1 cellular context compared by ENCODE assay signal in genomic region chr2:69789762-69790600, GRCh38.
TF ChIP-seq lines count a peak whose summit lies in the region.

No MANE protein-coding gene starts in this region.

TF ChIP-seq in GM12878, 131 proteins besides CTCF, POLR2A, EP300 and RAD21 (continued from another document and continues in another):
- TF ChIP-seq RBBP5 (conservative IDR thresholded peaks at IDR 0.05) (no peak), CUX1 (IDR thresholded peaks at IDR 0.05; ENCODE audit: insufficient replicate concordance, low read depth, low read length) (peak; percentile 23), CHD2 (IDR thresholded peaks at IDR 0.05; ENCODE audit: borderline replicate concordance, low read depth, low read length) (no peak), IRF5 (IDR thresholded peaks at IDR 0.05; ENCODE audit: borderline replicate concordance) (no peak), ZNF592 (IDR thresholded peaks at IDR 0.05) (no peak), HCFC1 (IDR thresholded peaks at IDR 0.05; ENCODE audit: low read length) (no peak), CHD4 (IDR thresholded peaks at IDR 0.05) (no peak), KAT2A (conservative IDR thresholded peaks at IDR 0.05; ENCODE audit: control insufficient read depth, low read depth, low read length) (no peak), BCLAF1 (IDR thresholded peaks at IDR 0.05) (no peak), CEBPB (IDR thresholded peaks at IDR 0.05; ENCODE audit: borderline replicate concordance in 1 of 2, low read depth in 2 of 2, low read length in 2 of 2) (no peak), EED (IDR thresholded peaks at IDR 0.05; ENCODE audit: low read depth) (peak; percentile 54; the same call in 1 of the 2 replicates), PAX5 (IDR thresholded peaks at IDR 0.05; ENCODE audit: borderline replicate concordance, low read depth, low read length) (no peak), POLR2AphosphoS2 (IDR thresholded peaks at IDR 0.05; ENCODE audit: low read depth, low read length) (no peak), BCL11A (IDR thresholded peaks at IDR 0.05; ENCODE audit: low read depth, low read length) (no peak), NBN (IDR thresholded peaks at IDR 0.05) (peak; percentile 56; the same call in 1 of the 2 replicates), ESRRA (IDR thresholded peaks at IDR 0.05; ENCODE audit: low read length) (no peak), MAX (IDR thresholded peaks at IDR 0.05; ENCODE audit: low read depth, low read length) (no peak), ZNF217 (IDR thresholded peaks at IDR 0.05) (no peak), ZBTB11 (CRISPR knock-in tag; IDR thresholded peaks at IDR 0.05) (no peak), IKZF1 (conservative IDR thresholded peaks at IDR 0.05) (no peak; the same call in 1 of the 2 replicates), CBX5 (IDR thresholded peaks at IDR 0.05; ENCODE audit: low read depth) (no peak), GABPA (IDR thresholded peaks at IDR 0.05; ENCODE audit: low read depth) (no peak), SMAD5 (IDR thresholded peaks at IDR 0.05; ENCODE audit: low read depth) (no peak), ELK1 (IDR thresholded peaks at IDR 0.05; ENCODE audit: low read depth, low read length) (no peak), HDAC6 (IDR thresholded peaks at IDR 0.05; ENCODE audit: unreplicated experiment) (no peak), YBX1 (IDR thresholded peaks at IDR 0.05) (no peak), SUPT20H (IDR thresholded peaks at IDR 0.05; ENCODE audit: borderline replicate concordance, control insufficient read depth, low read depth, low read length) (no peak), NKRF (conservative IDR thresholded peaks at IDR 0.05) (no peak), SMAD1 (IDR thresholded peaks at IDR 0.05; ENCODE audit: low read depth, partially characterized antibody) (no peak), FOXM1 (IDR thresholded peaks at IDR 0.05; ENCODE audit: low read depth, low read length) (no peak), ZSCAN29 (IDR thresholded peaks at IDR 0.05) (no peak), NRF1 (conservative IDR thresholded peaks at IDR 0.05; ENCODE audit: low read depth, low read length) (no peak), NR2C2 (IDR thresholded peaks at IDR 0.05; ENCODE audit: borderline replicate concordance, control insufficient read depth, insufficient read length, low read depth) (no peak), HDAC2 (IDR thresholded peaks at IDR 0.05) (no peak), BCL3 (IDR thresholded peaks at IDR 0.05; ENCODE audit: borderline replicate concordance, insufficient read depth, low read depth, low read length, poor library complexity, severe bottlenecking) (no peak), SMC3 (IDR thresholded peaks at IDR 0.05; ENCODE audit: borderline replicate concordance, low read length) (no peak), JUNB (IDR thresholded peaks at IDR 0.05) (no peak), BRCA1 (IDR thresholded peaks at IDR 0.05; ENCODE audit: low read depth, low read length) (no peak), FOS (IDR thresholded peaks at IDR 0.05; ENCODE audit: borderline replicate concordance, extremely low read depth, insufficient read length) (no peak)
